8 cellular contexts compared by ENCODE assay signal in the genomic region with DNA sequence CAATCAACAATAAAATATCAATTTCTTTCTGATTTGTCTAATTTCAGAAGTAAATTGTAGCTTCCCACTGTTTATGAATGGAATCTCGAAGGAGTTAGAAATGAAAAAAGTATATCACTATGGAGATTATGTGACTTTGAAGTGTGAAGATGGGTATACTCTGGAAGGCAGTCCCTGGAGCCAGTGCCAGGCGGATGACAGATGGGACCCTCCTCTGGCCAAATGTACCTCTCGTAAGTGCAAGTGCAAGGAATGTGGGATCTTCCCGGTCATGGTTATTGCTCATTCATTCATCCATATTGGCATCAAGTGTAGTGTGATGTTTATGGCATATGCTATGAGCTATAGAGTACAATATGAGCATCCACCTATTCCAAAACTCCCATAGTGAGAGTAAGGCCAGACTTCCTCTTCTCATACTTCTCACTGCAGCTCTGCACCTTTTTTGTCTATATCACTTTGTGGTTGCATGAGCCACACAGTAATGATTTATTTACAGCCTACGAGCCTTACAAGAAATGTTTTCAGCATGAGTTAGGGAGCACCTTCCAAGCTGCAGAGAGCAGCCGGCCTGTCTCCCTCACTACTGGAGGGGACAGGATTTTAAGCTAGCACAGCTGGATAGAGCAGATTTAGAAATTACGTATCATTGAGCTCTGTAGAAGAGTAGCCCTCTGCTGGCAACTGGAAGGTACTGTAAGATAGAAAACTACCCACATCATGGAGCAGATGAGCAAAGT. TPM values are rescaled to one million over a fixed set of nuclear protein-coding genes. Genes with fewer than 3 reads are reported as not detected.
DNase-seq lines count a peak whose midpoint lies in the region; ATAC-seq, FAIRE-seq and TF ChIP-seq lines count a peak whose summit lies in the region.

No MANE protein-coding gene starts in this region.

- H3K9me1 ChIP-seq in endothelial cell of umbilical vein (replicated peaks; ENCODE audit: control insufficient read depth, extremely low read depth, insufficient read depth, low read length): no peaks in the 10 kb centered on the region

- H3K4me1 ChIP-seq in HEK293 (ENCODE audit: control insufficient read depth, insufficient read depth, low read length) (no peaks in the 10 kb centered on the region), Loucy (ENCODE audit: insufficient read depth, low read length, poor library complexity, severe bottlenecking) (no peaks in the 10 kb centered on the region), endothelial cell of umbilical vein (ENCODE audit: control insufficient read depth, extremely low read depth, insufficient read depth, low read length) (no peaks in the 10 kb centered on the region), mucosa of descending colon (ENCODE audit: low read depth) (no peaks in the 10 kb centered on the region)

- H3K27ac ChIP-seq in AG04450 (ENCODE audit: low read depth, low read length) (no peak overlapping the region), HEK293 (ENCODE audit: extremely low read depth, low read depth, low read length) (no peak overlapping the region), endothelial cell of umbilical vein (ENCODE audit: insufficient read depth, low read depth, low read length) (no peak overlapping the region)

- H3K27me3 ChIP-seq in AG04450 (ENCODE audit: control insufficient read depth, insufficient read depth, low read length) (no peaks in the 10 kb centered on the region), Loucy (ENCODE audit: insufficient read depth, low read length, poor library complexity, severe bottlenecking) (no peaks in the 10 kb centered on the region), endothelial cell of umbilical vein (ENCODE audit: control insufficient read depth in 2 of 2, insufficient read depth in 2 of 2, low read length in 2 of 2) (peaks cover 2 to 6% of the 10 kb centered on the region in 2 experiments)

- POLR2A ChIA-PET in AG04450 (lab: Yijun Ruan, JAX): no interaction called here
- POLR2A ChIA-PET in GM10248 (lab: Yijun Ruan, JAX): no interaction called here
- POLR2A ChIA-PET in HEK293 (lab: Yijun Ruan, JAX): interaction anchor here (1.0 kb wide), 1 partner anchor 53 kb away, joined by 3 read pairs; no protein-coding TSS in a partner anchor
- POLR2A ChIA-PET in endothelial cell of umbilical vein (lab: Charles Lee): no interaction called here

- H3K4me2 ChIP-seq in Loucy (ENCODE audit: low read depth, low read length, poor library complexity, severe bottlenecking) (no peak overlapping the region), endothelial cell of umbilical vein (ENCODE audit: insufficient read depth, low read length) (no peak overlapping the region)

- H3F3A ChIP-seq in Loucy (ENCODE audit: low read depth): no peaks in the 10 kb centered on the region

- no peak for TF ChIP-seq POLR2A in endothelial cell of umbilical vein (IDR thresholded peaks at IDR 0.05; ENCODE audit: low read depth, low read length)

- H3K9me3 ChIP-seq in AG04450 (ENCODE audit: control insufficient read depth, insufficient read depth, low read length): no peaks in the 10 kb centered on the region
- no peaks in the 10 kb centered on the region for H3K9me3 ChIP-seq in HEK293 (ENCODE audit: control insufficient read depth, insufficient read depth, low read depth, low read length)
- no peaks in the 10 kb centered on the region for H3K9me3 ChIP-seq in Loucy (ENCODE audit: insufficient read depth, low read depth, low read length)
- no peaks in the 10 kb centered on the region for H3K9me3 ChIP-seq in endothelial cell of umbilical vein (replicated peaks; ENCODE audit: control insufficient read depth, insufficient read depth, low read length)
- H3K9me3 ChIP-seq in mucosa of descending colon: no peaks in the 10 kb centered on the region

- peak; percentile 89 for FAIRE-seq in endothelial cell of umbilical vein (lab: Jason Lieb, UNC)

- TF ChIP-seq CTCF in AG04450 (IDR thresholded peaks at IDR 0.05; ENCODE audit: low read depth, low read length) (peak; percentile 80), GM10248 (IDR thresholded peaks at IDR 0.05; ENCODE audit: control extremely low read depth, extremely low read depth, low read depth, missing control alignments) (peak; percentile 59), HEK293 (tag by site-specific recombination; IDR thresholded peaks at IDR 0.05) (peak; percentile 40; the same call in 1 of the 2 replicates), Loucy (conservative IDR thresholded peaks at IDR 0.05; ENCODE audit: low read length) (peak; percentile 83), endothelial cell of umbilical vein (IDR thresholded peaks at IDR 0.05; ENCODE audit: extremely low read depth in 1 of 2, insufficient read depth in 1 of 2, low read depth in 1 of 2, low read length in 2 of 2) (peak; percentile 49 to 77), mucosa of descending colon (IDR thresholded peaks at IDR 0.05) (peak; percentile 38)

- no peaks in the 10 kb centered on the region for H3K9me2 ChIP-seq in Loucy (replicated peaks; ENCODE audit: low read depth, low read length)

- ATAC-seq in mucosa of descending colon: peak; percentile 79

- H3K36me3 ChIP-seq in HEK293 (ENCODE audit: control insufficient read depth in 2 of 2, insufficient read depth in 1 of 2, low read length in 2 of 2): no peaks in the 10 kb centered on the region
- no peaks in the 10 kb centered on the region for H3K36me3 ChIP-seq in Loucy (ENCODE audit: insufficient read depth, low read length)
- H3K36me3 ChIP-seq in endothelial cell of umbilical vein (ENCODE audit: control insufficient read depth in 2 of 2, extremely low read depth in 1 of 2, insufficient read depth in 2 of 2, low read length in 2 of 2): no peaks in the 10 kb centered on the region
- no peaks in the 10 kb centered on the region for H3K36me3 ChIP-seq in mucosa of descending colon (ENCODE audit: low read depth)

- no peaks in the 10 kb centered on the region for H3K79me2 ChIP-seq in Loucy (ENCODE audit: insufficient read depth, low read length)
- H3K79me2 ChIP-seq in endothelial cell of umbilical vein (ENCODE audit: control insufficient read depth, insufficient read depth, low read length): no peaks in the 10 kb centered on the region

- H3K9ac ChIP-seq in Loucy (ENCODE audit: low read depth, low read length, poor library complexity, severe bottlenecking) (no peak overlapping the region), endothelial cell of umbilical vein (replicated peaks; ENCODE audit: extremely low read depth, insufficient read depth, low read length) (no peak overlapping the region)

- intact Hi-C loops in endothelial cell of umbilical vein (cut with micrococcal nuclease): loop anchor here (1.0 kb wide), 1 partner anchor 79 kb away; no protein-coding TSS in a partner anchor
- intact Hi-C loops in mucosa of descending colon (cut with DNase I, micrococcal nuclease): no loop called here

- no peaks in the 10 kb centered on the region for H4K20me1 ChIP-seq in Loucy (ENCODE audit: insufficient read depth, low read length, poor library complexity, severe bottlenecking)
- no peaks in the 10 kb centered on the region for H4K20me1 ChIP-seq in endothelial cell of umbilical vein (replicated peaks; ENCODE audit: control insufficient read depth, extremely low read depth, insufficient read depth, low read length)

- peak; percentile 10 for DNase-seq in AG04450 (ENCODE audit: low read depth, low spot score)
- DNase-seq in GM10248 (ENCODE audit: extremely low spot score): peak; percentile 43
- peak; percentile 83 for DNase-seq in SIG-M5 treated with dmso at 0.1 percent for 504 hours (lab: John Stamatoyannopoulos, UW; ENCODE audit: unreplicated experiment)
- DNase-seq in endothelial cell of umbilical vein (ENCODE audit: low read depth, low spot score): peak; percentile 50
- DNase-seq in mucosa of descending colon: peak in 1 of 3 donors; percentile 37
- no peak for DNase-seq in COLO668 (lab: John Stamatoyannopoulos, UW; ENCODE audit: unreplicated experiment)

- H2AFZ ChIP-seq in Loucy (ENCODE audit: low read length) (no peak overlapping the region), endothelial cell of umbilical vein (ENCODE audit: low read depth, low read length) (no peak overlapping the region)

- no peak overlapping the region for H3K4me3 ChIP-seq in AG04450 (ENCODE audit: low read depth, low read length)
- H3K4me3 ChIP-seq in HEK293 (ENCODE audit: low read depth, low read length): no peak overlapping the region
- no peak overlapping the region for H3K4me3 ChIP-seq in Loucy (ENCODE audit: low read length, poor library complexity, severe bottlenecking)
- H3K4me3 ChIP-seq in endothelial cell of umbilical vein (replicated peaks in 1 of 3; ENCODE audit: insufficient read depth in 1 of 3, low read depth in 1 of 3, low read length in 3 of 3): no peak overlapping the region
- no peak overlapping the region for H3K4me3 ChIP-seq in mucosa of descending colon

- BruUV-seq in endothelial cell of umbilical vein (replicated peaks; lab: Mats Ljungman, UMichigan): no TSS peak

- dilution Hi-C loops in endothelial cell of umbilical vein (cut with MboI; ENCODE audit: extremely low pct_ligation_motif_present, low sequenced_read_pairs): no loop called here

- CTCF ChIA-PET in AG04450 (lab: Charles Lee): interaction anchor here (0.7 to 2.4 kb wide), 24 partner anchors 9 to 580 kb away, joined by 3 to 14 read pairs (median 4); no protein-coding TSS in a partner anchor
- CTCF ChIA-PET in GM10248 (lab: Yijun Ruan, JAX): interaction anchor here (0.7 to 3.3 kb wide), 19 partner anchors 8 to 100 kb away, joined by 3 to 27 read pairs (median 5); no protein-coding TSS in a partner anchor
- CTCF ChIA-PET in HEK293 (lab: Yijun Ruan, JAX): interaction anchor here (0.6 to 2.5 kb wide), 20 partner anchors 9 to 1705 kb away, joined by 3 to 27 read pairs (median 4); a partner anchor contains a TSS
- CTCF ChIA-PET in endothelial cell of umbilical vein (lab: Charles Lee): interaction anchor here (0.6 to 2.3 kb wide), 29 partner anchors 9 to 822 kb away, joined by 3 to 20 read pairs (median 5); a partner anchor contains a TSS

TF ChIP-seq in HEK293, 187 proteins besides CTCF, POLR2A, EP300 and RAD21:
- TF ChIP-seq ZNF654 (tag by site-specific recombination; IDR thresholded peaks at IDR 0.05; ENCODE audit: low read depth) (peak; percentile 49), ZNF155 (tag by site-specific recombination; IDR thresholded peaks at IDR 0.05) (no peak)

TF ChIP-seq in endothelial cell of umbilical vein, 7 proteins besides CTCF, POLR2A, EP300 and RAD21 (continues in another document):
- TF ChIP-seq MYC (IDR thresholded peaks at IDR 0.05; ENCODE audit: low read depth, low read length) (no peak), GATA2 (IDR thresholded peaks at IDR 0.05; ENCODE audit: insufficient read depth, insufficient read length, low read depth, low read length) (no peak)

RNA-seq across cellular contexts. Expression of a gene that starts 24.9 kb away (rescaled TPM):
- not detected in 2 replicates for polyA plus RNA-seq in AG04450 (2011; rRNA removed)
- polyA minus RNA-seq in AG04450 (2011; rRNA and poly(A)+ RNA removed): not detected in 2 replicates
- total RNA-seq in endothelial cell of umbilical vein: not detected in 2 replicates
- not detected in 2 replicates for polyA plus RNA-seq in endothelial cell of umbilical vein
- polyA plus RNA-seq in endothelial cell of umbilical vein (2011; cell fraction: cytosol; rRNA removed): not detected in 2 replicates
- not detected in 2 replicates for polyA plus RNA-seq in endothelial cell of umbilical vein (2011; cell fraction: nucleus; rRNA removed)
- polyA plus RNA-seq in endothelial cell of umbilical vein (2012): not detected in 2 replicates
- polyA minus RNA-seq in endothelial cell of umbilical vein: 0.19 TPM in 1 of 2 replicates, not detected in the other
- not detected for polyA minus RNA-seq in endothelial cell of umbilical vein (2011; cell fraction: cytosol; rRNA and poly(A)+ RNA removed)
- not detected in 2 replicates for polyA minus RNA-seq in endothelial cell of umbilical vein (2011; cell fraction: nucleus; rRNA and poly(A)+ RNA removed)
- not detected for total RNA-seq in mucosa of descending colon
